Comparison of ENCODE assay signal across 19 cellular contexts in genomic region chr16:51641191-51641765, GRCh38.
"Had no signal": no experiment of that assay in that cellular context is flagged by ENCODE, and none has a peak within 500 bp of the region (broad histone marks: within the 10 kb centered on the region; RNA-seq: fewer than 3 reads in every experiment).

No MANE protein-coding gene starts in this region.

- DNase-seq: activated CD4-positive, alpha-beta memory T cell treated with anti-CD3 and anti-CD28 coated beads for 36 hours; activated CD4-positive, alpha-beta T cell treated with anti-CD3 and anti-CD28 coated beads for 48 hours; activated effector memory CD4-positive, alpha-beta T cell treated with Interleukin-2 at 50 U/mL for 16 hours; activated naive CD4-positive, alpha-beta T cell treated with anti-CD3 and anti-CD28 coated beads for 36 hours; activated T-cell treated with anti-CD3 and anti-CD28 coated beads, Interleukin-2, amount 50 U/mL, for 72 hours; anterior cingulate cortex; effector memory CD8-positive, alpha-beta T cell; head of caudate nucleus; hypothalamus; left cardiac atrium; occipital lobe; small intestine; stimulated activated CD4-positive, alpha-beta T cell treated with anti-CD3 and anti-CD28 coated beads, Interleukin-15, amount 100 ng/mL, for 24 hours; stimulated activated CD8-positive, alpha-beta memory T cell treated with anti-CD3 and anti-CD28 coated beads, Interleukin-4, amount 100 ng/mL, for 48 hours; stimulated activated naive B cell treated with anti-CD40 and anti-IgM and Interleukin-4, amounts not matched to agents 10 μg/mL and 1 μg/mL and 100 μg/mL, for 72 hours; T-helper 9 cell had no signal

- ATAC-seq: activated T-cell treated with anti-CD3 and anti-CD28 coated beads, Interleukin-2, amount 50 U/mL, for 72 hours; effector memory CD8-positive, alpha-beta T cell; esophagus mucosa; gastroesophageal sphincter; left cardiac atrium; sciatic nerve; stimulated activated naive B cell treated with anti-CD40 and anti-IgM and Interleukin-4, amounts not matched to agents 10 μg/mL and 1 μg/mL and 100 μg/mL, for 72 hours had no signal
